16 cellular contexts compared by ENCODE assay signal in the genomic region with DNA sequence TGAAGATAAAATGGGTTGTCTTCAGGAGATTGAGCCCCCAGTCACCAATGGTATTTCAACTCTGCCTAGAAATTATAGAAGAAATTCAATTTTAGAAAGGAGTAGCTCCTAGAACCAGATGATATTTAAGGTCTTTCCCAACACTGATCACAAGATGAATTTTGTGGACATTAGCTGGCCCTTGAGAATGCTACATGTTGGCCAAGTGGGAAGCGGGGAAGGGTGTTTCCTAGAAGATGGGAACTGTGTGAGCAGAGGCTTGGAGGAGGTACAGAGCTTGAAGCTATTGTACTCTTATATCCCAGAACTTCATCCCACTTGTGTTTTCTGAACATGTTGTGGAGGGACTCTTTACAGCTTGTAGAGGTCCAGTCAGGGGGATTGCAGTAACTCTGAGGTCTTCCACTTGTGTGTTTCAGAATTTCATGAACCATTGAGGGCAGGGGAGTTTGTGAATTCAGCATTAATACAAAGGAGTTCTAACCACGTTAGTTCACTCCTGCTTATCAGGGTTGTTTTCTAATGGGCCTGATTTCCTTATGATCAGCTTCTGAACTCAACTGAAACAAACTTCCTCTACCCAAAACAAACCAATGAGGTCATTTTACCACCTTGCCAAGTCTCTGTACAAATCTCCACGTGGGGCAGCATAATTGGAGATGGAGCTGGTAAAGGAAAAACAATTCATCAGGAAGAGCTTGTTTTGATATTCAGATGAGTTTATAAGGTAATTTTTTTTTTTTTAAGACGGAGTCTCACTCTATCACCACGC.
DNase-seq lines count a peak whose midpoint lies in the region; ATAC-seq and TF ChIP-seq lines count a peak whose summit lies in the region.
"Had no signal": no experiment of that assay in that cellular context is flagged by ENCODE, and none has a peak within 500 bp of the region (broad histone marks: within the 10 kb centered on the region; RNA-seq: fewer than 3 reads in every experiment).

No MANE protein-coding gene starts in this region.

- H3K27ac ChIP-seq in muscle layer of colon (ENCODE audit: low read depth, low read length) = peak overlapping the region; percentile 12
- H3K27ac ChIP-seq: upper lobe of left lung had no signal

- no peak overlapping the region for H3K4me3 Mint-ChIP-seq in activated CD8-positive, alpha-beta T cell treated with anti-CD3 and anti-CD28 coated beads, Interleukin-2, amount 10 ng/mL, durations not matched to agents 7 days and 5 days
- H3K4me3 Mint-ChIP-seq in activated T-helper 17 cell treated with anti-CD3 and anti-CD28 coated beads, Interleukin-2, amount 50 U/mL, for 72 hours = no peak overlapping the region
- no peak overlapping the region for H3K4me3 Mint-ChIP-seq in WTC11
- H3K4me3 Mint-ChIP-seq: B cell, naive B cell had no signal

- H3K4me3 ChIP-seq in LNCaP clone FGC (ENCODE audit: low read depth, low read length) (no peak overlapping the region), epithelial cell of esophagus (ENCODE audit: low read length) (no peak overlapping the region), muscle layer of colon (ENCODE audit: low read depth in 1 of 2, low read length in 2 of 2) (no peak overlapping the region)
- H3K4me3 ChIP-seq: upper lobe of left lung had no signal

- H3K36me3 ChIP-seq in muscle layer of colon (ENCODE audit: insufficient read depth, low read length) = no peaks in the 10 kb centered on the region
- H3K36me3 ChIP-seq: upper lobe of left lung had no signal

- no peak overlapping the region for H3K9ac ChIP-seq in muscle layer of colon (ENCODE audit: low read length)

- peaks cover 51% of the 10 kb centered on the region for H3K4me1 ChIP-seq in muscle layer of colon (ENCODE audit: insufficient read depth, low read length)

- DNase-seq in A172 (ENCODE audit: low spot score) (peak; percentile 38), LNCaP clone FGC (ENCODE audit: low read depth) (peak; percentile 80), epithelial cell of esophagus (ENCODE audit: low read depth) (peak; percentile 59), WTC11 (ENCODE audit: low spot score) (no peak)
- no peak for DNase-seq in activated CD8-positive, alpha-beta T cell treated with anti-CD3 and anti-CD28 coated beads, Interleukin-2, amount 10 ng/mL, durations not matched to agents 7 days and 5 days
- DNase-seq: activated CD8-positive, alpha-beta memory T cell treated with anti-CD3 and anti-CD28 coated beads for 24 hours; activated naive CD4-positive, alpha-beta T cell treated with anti-CD3 and anti-CD28 coated beads, Interleukin-2, amount 50 U/mL, for 16 hours; effector CD8-positive, alpha-beta T cell; GDM1; naive B cell; T1000; upper lobe of left lung had no signal

- peaks cover 9% of the 10 kb centered on the region for H3K27me3 Mint-ChIP-seq in activated CD8-positive, alpha-beta T cell treated with anti-CD3 and anti-CD28 coated beads, Interleukin-2, amount 10 ng/mL, durations not matched to agents 7 days and 5 days (ENCODE audit: low read depth)
- H3K27me3 Mint-ChIP-seq in activated T-helper 17 cell treated with anti-CD3 and anti-CD28 coated beads, Interleukin-2, amount 50 U/mL, for 72 hours = peaks cover 25% of the 10 kb centered on the region
- H3K27me3 Mint-ChIP-seq in WTC11 (ENCODE audit: low read depth) = no peaks in the 10 kb centered on the region; the same call in 1 of the 2 replicates

- POLR2A ChIA-PET in activated CD8-positive, alpha-beta T cell treated with anti-CD3 and anti-CD28 coated beads, Interleukin-2, amount 10 ng/mL, durations not matched to agents 7 days and 5 days (lab: Charles Lee) = interaction anchor here (0.6 kb wide), 1 partner anchor 74 kb away, joined by 3 read pairs; no protein-coding TSS in a partner anchor
- POLR2A ChIA-PET in WTC11 (lab: Charles Lee) = interaction anchor here (0.5 kb wide), 1 partner anchor 57 kb away, joined by 3 read pairs; no protein-coding TSS in a partner anchor

- no peaks in the 10 kb centered on the region for H3K36me3 Mint-ChIP-seq in activated CD8-positive, alpha-beta T cell treated with anti-CD3 and anti-CD28 coated beads, Interleukin-2, amount 10 ng/mL, durations not matched to agents 7 days and 5 days (ENCODE audit: low read depth)
- H3K36me3 Mint-ChIP-seq in activated T-helper 17 cell treated with anti-CD3 and anti-CD28 coated beads, Interleukin-2, amount 50 U/mL, for 72 hours (ENCODE audit: low read depth) = no peaks in the 10 kb centered on the region
- H3K36me3 Mint-ChIP-seq in WTC11 = no peaks in the 10 kb centered on the region
- H3K36me3 Mint-ChIP-seq: naive B cell had no signal

- TF ChIP-seq CTCF in LNCaP clone FGC (IDR thresholded peaks at IDR 0.05; ENCODE audit: control insufficient read depth, extremely low read depth, insufficient read depth) = no peak
- TF ChIP-seq CTCF in epithelial cell of esophagus (IDR thresholded peaks at IDR 0.05; ENCODE audit: insufficient read depth, low read depth, low read length, missing control alignments) = no peak
- no peak for TF ChIP-seq CTCF in WTC11 (IDR thresholded peaks at IDR 0.05)

- no peaks in the 10 kb centered on the region for H3K27me3 ChIP-seq in muscle layer of colon (ENCODE audit: control insufficient read depth in 1 of 2, insufficient read depth in 2 of 2, low read length in 2 of 2)
- H3K27me3 ChIP-seq: upper lobe of left lung had no signal

- H3K4me1 Mint-ChIP-seq in activated CD8-positive, alpha-beta T cell treated with anti-CD3 and anti-CD28 coated beads, Interleukin-2, amount 10 ng/mL, durations not matched to agents 7 days and 5 days (ENCODE audit: low read depth) = no peaks in the 10 kb centered on the region
- no peaks in the 10 kb centered on the region for H3K4me1 Mint-ChIP-seq in activated T-helper 17 cell treated with anti-CD3 and anti-CD28 coated beads, Interleukin-2, amount 50 U/mL, for 72 hours
- H3K4me1 Mint-ChIP-seq in WTC11 = peaks cover 30% of the 10 kb centered on the region
- H3K4me1 Mint-ChIP-seq: B cell, naive B cell had no signal

- H3K27ac Mint-ChIP-seq in activated CD8-positive, alpha-beta T cell treated with anti-CD3 and anti-CD28 coated beads, Interleukin-2, amount 10 ng/mL, durations not matched to agents 7 days and 5 days = no peak overlapping the region
- no peak overlapping the region for H3K27ac Mint-ChIP-seq in activated T-helper 17 cell treated with anti-CD3 and anti-CD28 coated beads, Interleukin-2, amount 50 U/mL, for 72 hours
- no peak overlapping the region for H3K27ac Mint-ChIP-seq in WTC11
- H3K27ac Mint-ChIP-seq: B cell, naive B cell had no signal

- no peaks in the 10 kb centered on the region for H3K9me3 Mint-ChIP-seq in activated CD8-positive, alpha-beta T cell treated with anti-CD3 and anti-CD28 coated beads, Interleukin-2, amount 10 ng/mL, durations not matched to agents 7 days and 5 days (ENCODE audit: insufficient read depth)
- H3K9me3 Mint-ChIP-seq in activated T-helper 17 cell treated with anti-CD3 and anti-CD28 coated beads, Interleukin-2, amount 50 U/mL, for 72 hours = no peaks in the 10 kb centered on the region
- H3K9me3 Mint-ChIP-seq in WTC11 = no peaks in the 10 kb centered on the region
- H3K9me3 Mint-ChIP-seq: naive B cell had no signal

- CTCF ChIA-PET in activated CD8-positive, alpha-beta T cell treated with anti-CD3 and anti-CD28 coated beads, Interleukin-2, amount 10 ng/mL, durations not matched to agents 7 days and 5 days (lab: Charles Lee) = no interaction called here
- CTCF ChIA-PET in WTC11 (lab: Charles Lee) = no interaction called here

- no peaks in the 10 kb centered on the region for H3K9me3 ChIP-seq in muscle layer of colon (ENCODE audit: low read length)
- H3K9me3 ChIP-seq: upper lobe of left lung had no signal

- no peak for ATAC-seq in activated CD8-positive, alpha-beta T cell treated with anti-CD3 and anti-CD28 coated beads, Interleukin-2, amount 10 ng/mL, durations not matched to agents 7 days and 5 days
- ATAC-seq in activated T-helper 17 cell treated with anti-CD3 and anti-CD28 coated beads, Interleukin-2, amount 50 U/mL, for 72 hours (replicated peaks) = no peak
- ATAC-seq in WTC11 (no peak), GM21737 (IDR thresholded peaks at IDR 0.05; ENCODE audit: unreplicated experiment) (no peak)

TF ChIP-seq in WTC11, 78 proteins besides CTCF, POLR2A, EP300 and RAD21:
- TF ChIP-seq NR2C2 (CRISPR knock-in tag; IDR thresholded peaks at IDR 0.05) = no peak
- no peak for TF ChIP-seq EMX1 (CRISPR knock-in tag; IDR thresholded peaks at IDR 0.05)

Comparison
In these comparisons a context has a peak if more than half of its experiments do, and no peak if none do; other contexts are left out.
1. DNase-seq: peak in A172 (single experiment), LNCaP clone FGC (single experiment) and epithelial cell of esophagus (single experiment); none in activated CD8-positive, alpha-beta T cell treated with anti-CD3 and anti-CD28 coated beads, Interleukin-2, amount 10 ng/mL, durations not matched to agents 7 days and 5 days (single experiment) and WTC11 (single experiment).